ENCODE assay signal across 2 cellular contexts in genomic region chr9:136281421-136282271, GRCh38.
TF ChIP-seq lines count a peak whose summit lies in the region.

No MANE protein-coding gene starts in this region.

TF ChIP-seq in HEK293, 187 proteins besides CTCF, POLR2A, EP300 and RAD21:
- TF ChIP-seq EGR2 (tag by site-specific recombination; IDR thresholded peaks at IDR 0.05; ENCODE audit: low read depth) = peak; percentile 77
- TF ChIP-seq ZNF311 (tag by site-specific recombination; IDR thresholded peaks at IDR 0.05; ENCODE audit: borderline replicate concordance) = no peak
- peak; percentile 88 for TF ChIP-seq ZFHX2 (tag by site-specific recombination; conservative IDR thresholded peaks at IDR 0.05)

TF ChIP-seq in K562, 482 proteins besides CTCF, POLR2A, EP300 and RAD21:
- TF ChIP-seq TFAP4 (CRISPR knock-in tag; IDR thresholded peaks at IDR 0.05; ENCODE audit: borderline replicate concordance) = 0 out of 2 replicates have a peak, but pooled peaks have one; percentile 13
- TF ChIP-seq NRF1 (conservative IDR thresholded peaks at IDR 0.05 in 1 of 2, IDR thresholded peaks at IDR 0.05 in 1 of 2) = peak; percentile 61 to 72; a peak in 3 of 4 replicates
- 0 out of 2 replicates have a peak, but pooled peaks have one; percentile 7 for TF ChIP-seq MAX (CRISPR knock-in tag; IDR thresholded peaks at IDR 0.05)
- peak; percentile 48; the same call in 1 of the 2 replicates for TF ChIP-seq HINFP (tag; conservative IDR thresholded peaks at IDR 0.05; ENCODE audit: low read depth)
- TF ChIP-seq HSF4 (CRISPR knock-in tag; IDR thresholded peaks at IDR 0.05; ENCODE audit: borderline replicate concordance) = no peak
- TF ChIP-seq ZNF133 (CRISPR knock-in tag; IDR thresholded peaks at IDR 0.05) = no peak
- no peak for TF ChIP-seq BRCA1 (IDR thresholded peaks at IDR 0.05)
- TF ChIP-seq BRCA1 (CRISPR knock-in tag; IDR thresholded peaks at IDR 0.05) = no peak
